ENCODE assay signal across 19 cellular contexts in the genomic region with DNA sequence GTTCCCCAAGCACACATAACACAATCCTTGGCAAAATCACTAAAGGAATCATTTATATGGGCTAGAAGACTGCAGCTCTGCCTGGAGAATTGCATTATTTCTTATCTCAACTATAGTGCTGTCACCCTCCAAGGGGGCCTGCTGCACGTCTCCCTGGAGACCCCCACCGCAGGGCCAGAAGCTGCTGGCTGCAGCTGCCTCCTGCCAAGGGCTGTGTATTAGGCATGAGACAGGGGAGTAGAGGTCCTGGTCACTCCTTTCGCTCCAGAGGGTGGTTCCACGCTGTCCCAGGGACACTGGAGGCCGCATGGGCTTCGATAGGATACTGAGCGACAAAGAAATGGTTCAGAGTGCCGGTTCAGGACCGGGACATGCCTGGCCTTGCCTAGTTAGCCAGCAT.
DNase-seq lines count a peak whose midpoint lies in the region; ATAC-seq, FAIRE-seq and TF ChIP-seq lines count a peak whose summit lies in the region.
"Had no signal": no experiment of that assay in that cellular context is flagged by ENCODE, and none has a peak within 500 bp of the region (broad histone marks: within the 10 kb centered on the region; RNA-seq: fewer than 3 reads in every experiment).

No MANE protein-coding gene starts in this region.

- ATAC-seq in gastroesophageal sphincter, result no peak
- peak; percentile 13 for ATAC-seq in upper lobe of right lung
- no peak for ATAC-seq in pancreas
- ATAC-seq: A549, HepG2 had no signal

- no peaks in the 10 kb centered on the region for H3K4me1 Mint-ChIP-seq in osteocyte (ENCODE audit: unreplicated experiment)
- H3K4me1 Mint-ChIP-seq: CD4-positive, alpha-beta memory T cell had no signal

- H3K4me3 ChIP-seq in gastroesophageal sphincter, result no peak overlapping the region
- H3K4me3 ChIP-seq in upper lobe of right lung, result no peak overlapping the region
- no peak overlapping the region for H3K4me3 ChIP-seq in pancreas
- H3K4me3 ChIP-seq: A549, HAP-1 had no signal

- peaks cover 3 to 32% (median 6%) of the 10 kb centered on the region in 3 donors for H3K4me1 ChIP-seq in gastroesophageal sphincter
- no peaks in the 10 kb centered on the region for H3K4me1 ChIP-seq in upper lobe of right lung
- H3K4me1 ChIP-seq in pancreas, result no peaks in the 10 kb centered on the region
- H3K4me1 ChIP-seq: A549, BE2C, HAP-1 had no signal

- DNase-seq in SK-N-DZ (ENCODE audit: low spot score) (peak; percentile 87), osteocyte (ENCODE audit: extremely low spot score, unreplicated experiment) (peak; percentile 65), upper lobe of right lung (no peak), mucosa of gallbladder (ENCODE audit: low spot score) (no peak), pancreas (no peak)
- DNase-seq: BE2C; CD4-positive, alpha-beta memory T cell; DMS153; DMS79 treated with DMSO at 0.1 percent for 48 hours; EL had no signal

- no peak for FAIRE-seq in pancreas (lab: Jason Lieb, UNC)
- FAIRE-seq: A549, G401.6, GM12891, H1, HepG2, HTR-8/SVneo had no signal

- WGBS in gastroesophageal sphincter (ENCODE audit: low coverage in 1 of 2), 2 donors, result 40 to 66% methylated on average over 1 to 8 of the region's 9 CpGs
- 83 to 87% methylated on average over 9 of the region's 9 CpGs for WGBS in pancreas, 2 donors

- no peaks in the 10 kb centered on the region for H3K36me3 ChIP-seq in gastroesophageal sphincter
- H3K36me3 ChIP-seq in upper lobe of right lung, result no peaks in the 10 kb centered on the region
- H3K36me3 ChIP-seq in pancreas, result no peaks in the 10 kb centered on the region
- H3K36me3 ChIP-seq: BE2C, HAP-1 had no signal

- intact Hi-C loops in upper lobe of right lung (cut with DNase I), result no loop called here
- intact Hi-C loops in pancreas (cut with DNase I), result no loop called here

- peaks cover 0 to 2% (median 0%) of the 10 kb centered on the region in 3 donors for H3K9me3 ChIP-seq in gastroesophageal sphincter
- H3K9me3 ChIP-seq in upper lobe of right lung, result no peaks in the 10 kb centered on the region
- H3K9me3 ChIP-seq in pancreas, result no peaks in the 10 kb centered on the region
- H3K9me3 ChIP-seq: BE2C, HAP-1 had no signal

- no peaks in the 10 kb centered on the region for H3K36me3 Mint-ChIP-seq in osteocyte (ENCODE audit: unreplicated experiment)
- H3K36me3 Mint-ChIP-seq: CD4-positive, alpha-beta memory T cell had no signal

- peaks cover 9% of the 10 kb centered on the region for H3K27me3 Mint-ChIP-seq in osteocyte (ENCODE audit: unreplicated experiment)
- H3K27me3 Mint-ChIP-seq: CD4-positive, alpha-beta memory T cell had no signal

- H3K9me3 Mint-ChIP-seq in osteocyte (ENCODE audit: unreplicated experiment), result peaks cover 3% of the 10 kb centered on the region

- no peak for TF ChIP-seq POLR2A in gastroesophageal sphincter (IDR thresholded peaks at IDR 0.05)

- H3K27me3 ChIP-seq in gastroesophageal sphincter (no peaks in the 10 kb centered on the region), upper lobe of right lung (no peaks in the 10 kb centered on the region), pancreas (no peaks in the 10 kb centered on the region)
- H3K27me3 ChIP-seq: BE2C had no signal

- H3K27ac ChIP-seq in gastroesophageal sphincter, result peak overlapping the region in 3 of 4 donors; percentile 57 to 79 (median 69)
- H3K27ac ChIP-seq in upper lobe of right lung, result no peak overlapping the region
- no peak overlapping the region for H3K27ac ChIP-seq in pancreas
- H3K27ac ChIP-seq: A549, C4-2B had no signal

- TF ChIP-seq EP300 in gastroesophageal sphincter (IDR thresholded peaks at IDR 0.05), result no peak

- no peak overlapping the region for H3K27ac Mint-ChIP-seq in osteocyte (ENCODE audit: unreplicated experiment)
- H3K27ac Mint-ChIP-seq: CD4-positive, alpha-beta memory T cell had no signal

- no peak overlapping the region for H3K4me3 Mint-ChIP-seq in osteocyte (ENCODE audit: unreplicated experiment)
- H3K4me3 Mint-ChIP-seq: CD4-positive, alpha-beta memory T cell had no signal

- TF ChIP-seq CTCF in gastroesophageal sphincter (IDR thresholded peaks at IDR 0.05) (no peak), osteocyte (IDR thresholded peaks at IDR 0.05) (no peak), upper lobe of right lung (IDR thresholded peaks at IDR 0.05) (no peak), pancreas (IDR thresholded peaks at IDR 0.05) (no peak)

Comparison
In these comparisons a context has a peak if more than half of its experiments do, and no peak if none do; other contexts are left out.
1. DNase-seq: peak in SK-N-DZ (single experiment) and osteocyte (single experiment); none in upper lobe of right lung (single experiment), mucosa of gallbladder (single experiment) and pancreas (0 of 6).
2. H3K27ac ChIP-seq: peak in gastroesophageal sphincter (3 of 4); none in upper lobe of right lung (single experiment) and pancreas (0 of 4).